Comparison of ENCODE assay signal across 17 cellular contexts in the genomic region with DNA sequence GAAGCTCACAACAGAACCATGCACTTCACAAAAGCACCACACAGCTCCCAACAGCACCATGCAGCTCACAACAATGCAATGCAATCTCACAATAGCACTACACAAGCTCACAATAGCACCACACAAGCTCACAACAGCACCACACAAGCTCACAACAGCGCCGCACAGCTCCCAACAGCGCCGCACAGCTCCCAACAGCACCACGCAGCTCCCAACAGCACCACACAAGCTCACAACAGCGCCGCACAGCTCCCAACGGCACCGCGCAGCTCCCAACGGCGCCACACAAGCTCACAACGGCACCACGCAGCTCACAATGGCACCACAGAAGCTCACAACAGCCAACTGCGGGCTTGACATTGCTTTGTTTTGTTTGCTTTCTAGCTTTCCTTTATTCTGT.
DNase-seq lines count a peak whose midpoint lies in the region; ATAC-seq and TF ChIP-seq lines count a peak whose summit lies in the region.
"Had no signal": no experiment of that assay in that cellular context is flagged by ENCODE, and none has a peak within 500 bp of the region (broad histone marks: within the 10 kb centered on the region; RNA-seq: fewer than 3 reads in every experiment).

No MANE protein-coding gene starts in this region.

- TF ChIP-seq POLR2A in spleen (IDR thresholded peaks at IDR 0.05) (no peak), prostate gland (IDR thresholded peaks at IDR 0.05) (no peak)

- H3K36me3 Mint-ChIP-seq in natural killer cell = no peaks in the 10 kb centered on the region

- H3K4me1 Mint-ChIP-seq in natural killer cell = peaks cover 9 to 32% of the 10 kb centered on the region in 2 donors

- DNase-seq in left ventricle myocardium superior (peak; percentile 14), left cardiac atrium (no peak), coronary artery (ENCODE audit: low spot score) (peak; percentile 29), natural killer cell (peak; percentile 10), spleen (peak; percentile 36), NCI-H526 (lab: John Stamatoyannopoulos, UW) (no peak), MG63 (no peak), prostate gland (ENCODE audit: low spot score) (no peak)
- DNase-seq: DMS79 treated with DMSO at 0.1 percent for 48 hours, HCEC 1CT, MV-4-11, NCI-H1417 treated with DMSO at 0.1 percent for 48 hours, NCI-H1930, NCI-H2171 treated with DMSO at 0.1 percent for 48 hours, NCI-H82, PC-9, SJCRH30 had no signal

- ATAC-seq in left ventricle myocardium superior = no peak
- ATAC-seq in left cardiac atrium = no peak
- no peak for ATAC-seq in natural killer cell

- intact Hi-C loops in left ventricle myocardium superior (cut with micrococcal nuclease) = no loop called here
- intact Hi-C loops in left cardiac atrium (cut with DNase I) = no loop called here
- intact Hi-C loops in natural killer cell (cut with micrococcal nuclease) = no loop called here
- intact Hi-C loops in spleen (cut with DNase I; ENCODE audit: low total_unique reads) = no loop called here
- intact Hi-C loops in prostate gland (cut with DNase I) = no loop called here

- H3K36me3 ChIP-seq in spleen = no peaks in the 10 kb centered on the region
- no peaks in the 10 kb centered on the region for H3K36me3 ChIP-seq in MG63
- no peaks in the 10 kb centered on the region for H3K36me3 ChIP-seq in prostate gland
- H3K36me3 ChIP-seq: SJCRH30 had no signal

- H3K27me3 ChIP-seq in spleen (replicated peaks in 1 of 7) = peaks cover 0 to 47% (median 8%) of the 10 kb centered on the region in 7 donors
- no peaks in the 10 kb centered on the region for H3K27me3 ChIP-seq in MG63
- no peaks in the 10 kb centered on the region for H3K27me3 ChIP-seq in prostate gland (replicated peaks; ENCODE audit: insufficient read depth)

- H3K27ac ChIP-seq in coronary artery (no peak overlapping the region), spleen (no peak overlapping the region), prostate gland (no peak overlapping the region)
- H3K27ac ChIP-seq: PC-9, SJCRH30 had no signal

- H3K4me3 ChIP-seq in coronary artery = no peak overlapping the region
- H3K4me3 ChIP-seq in spleen = no peak overlapping the region
- H3K4me3 ChIP-seq in MG63 = no peak overlapping the region
- H3K4me3 ChIP-seq in prostate gland = no peak overlapping the region
- H3K4me3 ChIP-seq: PC-9, SJCRH30 had no signal

- no peak overlapping the region for H3K27ac Mint-ChIP-seq in natural killer cell

- H3K9me3 Mint-ChIP-seq in natural killer cell = no peaks in the 10 kb centered on the region

- no peak overlapping the region for H3K4me3 Mint-ChIP-seq in natural killer cell

- 79 to 91% (median 81%) methylated on average over 15 of the region's 15 CpGs for WGBS in spleen, 5 donors
- WGBS in prostate gland = 73% methylated on average over 15 of the region's 15 CpGs

- H3K4me1 ChIP-seq in spleen (peaks cover 16 to 33% (median 25%) of the 10 kb centered on the region in 6 donors), prostate gland (replicated peaks) (no peaks in the 10 kb centered on the region)
- H3K4me1 ChIP-seq: SJCRH30 had no signal

- peaks cover 6 to 9% of the 10 kb centered on the region in 2 donors for H3K27me3 Mint-ChIP-seq in natural killer cell (ENCODE audit: low read depth in 2 of 2)

- TF ChIP-seq CTCF in coronary artery (IDR thresholded peaks at IDR 0.05) (no peak), natural killer cell (IDR thresholded peaks at IDR 0.05) (no peak), spleen (IDR thresholded peaks at IDR 0.05 in 8 of 11, conservative IDR thresholded peaks at IDR 0.05 in 3 of 11) (no peak), prostate gland (IDR thresholded peaks at IDR 0.05) (no peak)

- no peaks in the 10 kb centered on the region for H3K9me3 ChIP-seq in spleen
- H3K9me3 ChIP-seq in MG63 = no peaks in the 10 kb centered on the region
- no peaks in the 10 kb centered on the region for H3K9me3 ChIP-seq in prostate gland
- H3K9me3 ChIP-seq: SJCRH30 had no signal

Comparison
In these comparisons a context has a peak if more than half of its experiments do, and no peak if none do; other contexts are left out.
1. DNase-seq: peak in left ventricle myocardium superior (single experiment), coronary artery (single experiment), natural killer cell (single experiment) and spleen (single experiment); none in left cardiac atrium (single experiment), NCI-H526 (0 of 2), MG63 (single experiment) and prostate gland (single experiment).